20 cellular contexts compared by ENCODE assay signal in genomic region chr9:131432050-131432449, GRCh38. TPM values are rescaled to one million over a fixed set of nuclear protein-coding genes. Genes with fewer than 3 reads are reported as not detected.
DNase-seq lines count a peak whose midpoint lies in the region; ATAC-seq and TF ChIP-seq lines count a peak whose summit lies in the region.
"Had no signal": no experiment of that assay in that cellular context is flagged by ENCODE, and none has a peak within 500 bp of the region (broad histone marks: within the 10 kb centered on the region; RNA-seq: fewer than 3 reads in every experiment).

No MANE protein-coding gene starts in this region.

- peak overlapping the region in 3 of 4 donors; percentile 28 to 56 (median 37) for H3K27ac ChIP-seq in esophagus squamous epithelium
- H3K27ac ChIP-seq: lower lobe of right lung had no signal

- H3K36me3 Mint-ChIP-seq in activated CD8-positive, alpha-beta T cell treated with anti-CD3 and anti-CD28 coated beads, Interleukin-2, amount 10 ng/mL, durations not matched to agents 7 days and 5 days (ENCODE audit: low read depth), result peaks cover 58% of the 10 kb centered on the region
- H3K36me3 Mint-ChIP-seq: natural killer cell had no signal

- WGBS in esophagus squamous epithelium, 2 donors, result 47 to 80% methylated on average over 3 to 4 of the region's 4 CpGs

- no peaks in the 10 kb centered on the region for H3K9me3 Mint-ChIP-seq in activated CD8-positive, alpha-beta T cell treated with anti-CD3 and anti-CD28 coated beads, Interleukin-2, amount 10 ng/mL, durations not matched to agents 7 days and 5 days (ENCODE audit: insufficient read depth)
- H3K9me3 Mint-ChIP-seq: activated CD4-positive, alpha-beta memory T cell treated with anti-CD3 and anti-CD28 coated beads, Interleukin-2, amount 10 ng/mL, durations not matched to agents 7 days and 5 days; activated T-helper 2 cell treated with anti-CD3 and anti-CD28 coated beads, Interferon-gamma antibody, Interleukin-2, Interleukin-4, amounts not matched to agents 10 μg/mL and 5 μg/mL and 100 μg/mL, durations not matched to agents 14 hours and 24 hours and 36 hours; natural killer cell; stimulated activated naive CD8-positive, alpha-beta T cell treated with anti-CD3 and anti-CD28 coated beads, Interleukin-15, amount 100 ng/mL, for 72 hours had no signal

- peak in 1 of 4 donors; percentile 9 for TF ChIP-seq POLR2A in esophagus squamous epithelium (IDR thresholded peaks at IDR 0.05)

- peak overlapping the region; percentile 81 for H3K27ac Mint-ChIP-seq in activated CD8-positive, alpha-beta T cell treated with anti-CD3 and anti-CD28 coated beads, Interleukin-2, amount 10 ng/mL, durations not matched to agents 7 days and 5 days
- H3K27ac Mint-ChIP-seq: activated CD4-positive, alpha-beta memory T cell treated with anti-CD3 and anti-CD28 coated beads, Interleukin-2, amount 10 ng/mL, durations not matched to agents 7 days and 5 days; activated T-helper 2 cell treated with anti-CD3 and anti-CD28 coated beads, Interferon-gamma antibody, Interleukin-2, Interleukin-4, amounts not matched to agents 10 μg/mL and 5 μg/mL and 100 μg/mL, durations not matched to agents 14 hours and 24 hours and 36 hours; natural killer cell had no signal

- DNase-seq in activated effector memory CD4-positive, alpha-beta T cell treated with anti-CD3 and anti-CD28 coated beads, Interleukin-2, amount 50 U/mL, for 16 hours, result peak; percentile 21
- DNase-seq in activated effector memory CD4-positive, alpha-beta T cell treated with Interleukin-2 at 50 U/mL for 16 hours, result no peak
- DNase-seq in activated CD8-positive, alpha-beta T cell treated with anti-CD3 and anti-CD28 coated beads, Interleukin-2, amount 10 ng/mL, durations not matched to agents 7 days and 5 days, result no peak
- no peak for DNase-seq in esophagus squamous epithelium (lab: John Stamatoyannopoulos, UW)
- DNase-seq in posterior vena cava (ENCODE audit: low spot score), result peak; percentile 9
- DNase-seq in OCI-M2 (lab: John Stamatoyannopoulos, UW; ENCODE audit: unreplicated experiment), result no peak
- DNase-seq: activated CD4-positive, alpha-beta memory T cell treated with anti-CD3 and anti-CD28 coated beads, Interleukin-2, amount 10 ng/mL, durations not matched to agents 7 days and 5 days; cortex of kidney; DMS53; heart left ventricle; lower lobe of right lung; natural killer cell; NCI-H345; retina; stimulated activated naive CD8-positive, alpha-beta T cell treated with anti-CD3 and anti-CD28 coated beads, Interleukin-15, amount 100 ng/mL, for 72 hours had no signal

- H3K4me1 Mint-ChIP-seq in activated CD8-positive, alpha-beta T cell treated with anti-CD3 and anti-CD28 coated beads, Interleukin-2, amount 10 ng/mL, durations not matched to agents 7 days and 5 days (ENCODE audit: low read depth), result peaks cover 48% of the 10 kb centered on the region

- TF ChIP-seq CTCF in esophagus squamous epithelium (IDR thresholded peaks at IDR 0.05), result peak in 2 of 6 experiments; percentile 16 to 24

- peaks cover 29 to 48% (median 30%) of the 10 kb centered on the region in 3 donors for H3K4me1 ChIP-seq in esophagus squamous epithelium

- intact Hi-C loops in esophagus squamous epithelium (cut with DNase I), result no loop called here
- intact Hi-C loops in posterior vena cava (cut with DNase I), result loop anchor here in 1 of 2 donors (10.0 kb wide), 1 partner anchor 1017 kb away; no protein-coding TSS in a partner anchor

- H3K9me3 ChIP-seq in esophagus squamous epithelium, result no peaks in the 10 kb centered on the region
- H3K9me3 ChIP-seq: A549, HAP-1, heart left ventricle, lower lobe of right lung had no signal

- peaks cover 17 to 55% (median 28%) of the 10 kb centered on the region in 3 donors for H3K36me3 ChIP-seq in esophagus squamous epithelium

- H3K4me3 Mint-ChIP-seq in activated CD8-positive, alpha-beta T cell treated with anti-CD3 and anti-CD28 coated beads, Interleukin-2, amount 10 ng/mL, durations not matched to agents 7 days and 5 days, result no peak overlapping the region
- H3K4me3 Mint-ChIP-seq: activated CD4-positive, alpha-beta memory T cell treated with anti-CD3 and anti-CD28 coated beads, Interleukin-2, amount 10 ng/mL, durations not matched to agents 7 days and 5 days; natural killer cell; stimulated activated naive CD8-positive, alpha-beta T cell treated with anti-CD3 and anti-CD28 coated beads, Interleukin-15, amount 100 ng/mL, for 72 hours had no signal

- POLR2A ChIA-PET in activated CD8-positive, alpha-beta T cell treated with anti-CD3 and anti-CD28 coated beads, Interleukin-2, amount 10 ng/mL, durations not matched to agents 7 days and 5 days (lab: Charles Lee), result no interaction called here

- H3K4me3 ChIP-seq in esophagus squamous epithelium, result no peak overlapping the region
- H3K4me3 ChIP-seq: A549, HAP-1, heart left ventricle, lower lobe of right lung had no signal

- CTCF ChIA-PET in activated CD8-positive, alpha-beta T cell treated with anti-CD3 and anti-CD28 coated beads, Interleukin-2, amount 10 ng/mL, durations not matched to agents 7 days and 5 days (lab: Charles Lee), result no interaction called here

- ATAC-seq in activated CD8-positive, alpha-beta T cell treated with anti-CD3 and anti-CD28 coated beads, Interleukin-2, amount 10 ng/mL, durations not matched to agents 7 days and 5 days, result no peak
- ATAC-seq in HG02763 (IDR thresholded peaks at IDR 0.05; ENCODE audit: unreplicated experiment) (no peak), GM21825 (IDR thresholded peaks at IDR 0.05; ENCODE audit: unreplicated experiment) (no peak)
- ATAC-seq: lower lobe of right lung; natural killer cell; stimulated activated naive CD8-positive, alpha-beta T cell treated with anti-CD3 and anti-CD28 coated beads, Interleukin-15, amount 100 ng/mL, for 72 hours had no signal

- H3K27me3 Mint-ChIP-seq in activated CD8-positive, alpha-beta T cell treated with anti-CD3 and anti-CD28 coated beads, Interleukin-2, amount 10 ng/mL, durations not matched to agents 7 days and 5 days (ENCODE audit: low read depth), result no peaks in the 10 kb centered on the region
- H3K27me3 Mint-ChIP-seq: activated CD4-positive, alpha-beta memory T cell treated with anti-CD3 and anti-CD28 coated beads, Interleukin-2, amount 10 ng/mL, durations not matched to agents 7 days and 5 days; stimulated activated naive CD8-positive, alpha-beta T cell treated with anti-CD3 and anti-CD28 coated beads, Interleukin-15, amount 100 ng/mL, for 72 hours had no signal

- H3K27me3 ChIP-seq in esophagus squamous epithelium, result no peaks in the 10 kb centered on the region
- H3K27me3 ChIP-seq: heart left ventricle had no signal

RNA-seq across cellular contexts. Expression of gene PRRC2B, which starts 38.2 kb away (rescaled TPM):
- 100 to 1,000 TPM; 215 to 216 TPM for total RNA-seq in activated CD8-positive, alpha-beta T cell treated with anti-CD3 and anti-CD28 coated beads, Interleukin-2, amount 10 ng/mL, durations not matched to agents 7 days and 5 days
- total RNA-seq in esophagus squamous epithelium (10 to 100 TPM; 46.6 to 73.8 (median 62.9) TPM), posterior vena cava (100 to 1,000 TPM; 148 to 151 TPM)

Comparison
In these comparisons a context has a peak if more than half of its experiments do, and no peak if none do; other contexts are left out.
1. DNase-seq: peak in activated effector memory CD4-positive, alpha-beta T cell treated with anti-CD3 and anti-CD28 coated beads, Interleukin-2, amount 50 U/mL, for 16 hours (single experiment) and posterior vena cava (single experiment); none in activated effector memory CD4-positive, alpha-beta T cell treated with Interleukin-2 at 50 U/mL for 16 hours (single experiment), activated CD8-positive, alpha-beta T cell treated with anti-CD3 and anti-CD28 coated beads, Interleukin-2, amount 10 ng/mL, durations not matched to agents 7 days and 5 days (single experiment), esophagus squamous epithelium (single experiment) and OCI-M2 (single experiment).